In the genomic region with DNA sequence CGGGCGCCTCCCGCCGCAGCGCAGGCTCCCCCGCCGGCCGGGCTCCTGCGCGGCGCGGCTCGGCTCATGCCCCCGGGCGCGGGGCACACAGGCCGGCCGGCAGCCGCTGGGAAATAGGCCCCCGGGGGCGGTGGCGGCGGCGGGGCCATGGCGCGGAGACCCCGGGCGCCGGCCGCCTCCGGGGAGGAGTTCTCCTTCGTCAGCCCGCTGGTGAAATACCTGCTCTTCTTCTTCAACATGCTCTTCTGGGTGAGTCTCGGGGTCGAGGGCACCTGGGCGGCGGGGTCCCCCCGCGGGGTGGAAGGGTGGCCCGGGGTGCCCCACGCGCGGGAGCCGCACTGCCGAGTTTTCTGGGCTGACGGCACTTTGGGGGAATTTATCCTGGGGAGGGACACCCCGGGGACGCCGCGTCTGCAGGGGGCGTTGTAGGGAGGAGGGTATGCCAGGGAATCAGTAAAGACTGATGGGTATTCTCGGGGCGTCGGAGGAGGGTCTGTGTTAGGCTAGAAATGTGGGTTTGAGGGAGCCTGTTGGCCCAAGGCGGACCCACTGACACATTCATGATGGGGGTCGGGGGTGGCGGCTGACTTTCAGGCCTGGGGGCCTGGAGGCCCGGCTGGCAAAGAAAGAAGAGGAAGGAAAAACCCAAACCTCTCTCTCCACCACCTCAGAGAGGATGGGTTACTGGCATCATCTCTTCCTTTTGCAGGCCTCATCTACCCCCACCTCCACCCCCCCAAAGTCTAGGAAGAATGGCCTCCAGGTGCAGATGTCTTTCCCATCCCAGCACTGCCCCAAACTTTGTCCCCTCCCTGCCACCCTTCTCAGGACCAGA, we compare ENCODE assay signal across 8 cellular contexts. TPM values are rescaled to one million over a fixed set of nuclear protein-coding genes. Genes with fewer than 3 reads are reported as not detected.
DNase-seq lines count a peak whose midpoint lies in the region; ATAC-seq, FAIRE-seq and TF ChIP-seq lines count a peak whose summit lies in the region.

No MANE protein-coding gene starts in this region.

- H3K9me3 Mint-ChIP-seq in IgD-negative memory B cell: no peaks in the 10 kb centered on the region
- H3K9me3 Mint-ChIP-seq in activated naive CD4-positive, alpha-beta T cell treated with anti-CD3 and anti-CD28 coated beads, Interleukin-2, amount 50 U/mL, for 72 hours: no peaks in the 10 kb centered on the region

- peaks cover 59% of the 10 kb centered on the region for H3K27me3 ChIP-seq in AG04450 (ENCODE audit: control insufficient read depth, insufficient read depth, low read length)
- H3K27me3 ChIP-seq in right lobe of liver: no peaks in the 10 kb centered on the region
- H3K27me3 ChIP-seq in thyroid gland: no peaks in the 10 kb centered on the region

- POLR2A ChIA-PET in AG04450 (lab: Yijun Ruan, JAX): interaction anchor here (0.6 kb wide), 1 partner anchor 63 kb away, joined by 7 read pairs; no protein-coding TSS in a partner anchor

- peak; percentile 56 for FAIRE-seq in GM19239 (lab: Jason Lieb, UNC)

- H3K36me3 ChIP-seq in right lobe of liver: no peaks in the 10 kb centered on the region
- H3K36me3 ChIP-seq in thyroid gland: no peaks in the 10 kb centered on the region

- peak overlapping the region; percentile 79 to 99 (median 86) for H3K27ac Mint-ChIP-seq in IgD-negative memory B cell
- H3K27ac Mint-ChIP-seq in activated naive CD4-positive, alpha-beta T cell treated with anti-CD3 and anti-CD28 coated beads, Interleukin-2, amount 50 U/mL, for 72 hours: no peak overlapping the region

- 16% methylated on average over 5 of the region's 58 CpGs for WGBS in right lobe of liver (ENCODE audit: insufficient coverage, low coverage, low lambda C conversion rate, missing lambda C conversion rate)
- 17 to 21% methylated on average over 24 of the region's 58 CpGs for WGBS in thyroid gland, 2 donors

- TF ChIP-seq POLR2A in right lobe of liver (IDR thresholded peaks at IDR 0.05) (no peak), thyroid gland (IDR thresholded peaks at IDR 0.05) (no peak)

- peak; percentile 22; the same call in 1 of the 2 replicates for TF ChIP-seq CTCF in AG04450 (IDR thresholded peaks at IDR 0.05; ENCODE audit: low read depth, low read length)
- peak in 3 of 4 donors; percentile 14 to 21 (median 17) for TF ChIP-seq CTCF in right lobe of liver (IDR thresholded peaks at IDR 0.05)
- TF ChIP-seq CTCF in thyroid gland (IDR thresholded peaks at IDR 0.05): peak in 1 of 6 experiments; percentile 4

- peaks cover 4% of the 10 kb centered on the region for H3K36me3 Mint-ChIP-seq in IgD-negative memory B cell
- H3K36me3 Mint-ChIP-seq in activated naive CD4-positive, alpha-beta T cell treated with anti-CD3 and anti-CD28 coated beads, Interleukin-2, amount 50 U/mL, for 72 hours: no peaks in the 10 kb centered on the region

- H3K4me3 ChIP-seq in AG04450 (ENCODE audit: low read depth, low read length) (peak overlapping the region; percentile 36), right lobe of liver (peak overlapping the region; percentile 64 to 68 (median 64)), thyroid gland (replicated peaks in 1 of 3) (peak overlapping the region in 2 of 3 donors; percentile 9 to 37)

- H3K9me3 ChIP-seq in AG04450 (ENCODE audit: control insufficient read depth, insufficient read depth, low read length) (no peaks in the 10 kb centered on the region; the same call in 1 of the 2 replicates), right lobe of liver (no peaks in the 10 kb centered on the region), thyroid gland (no peaks in the 10 kb centered on the region)

- ATAC-seq in activated naive CD4-positive, alpha-beta T cell treated with anti-CD3 and anti-CD28 coated beads, Interleukin-2, amount 50 U/mL, for 72 hours: peak; percentile 6 to 10
- ATAC-seq in right lobe of liver: no peak

- DNase-seq in AG04450 (ENCODE audit: low read depth, low spot score): no peak
- DNase-seq in GM19239 (ENCODE audit: insufficient read length, low spot score): no peak
- DNase-seq in activated naive CD4-positive, alpha-beta T cell treated with anti-CD3 and anti-CD28 coated beads, Interleukin-2, amount 50 U/mL, for 72 hours (ENCODE audit: low spot score in 2 of 2): peak in 1 of 2 donors; percentile 13
- no peak for DNase-seq in right lobe of liver
- DNase-seq in thyroid gland: no peak
- no peak for DNase-seq in NCI-H1092 (lab: John Stamatoyannopoulos, UW)
- no peak for DNase-seq in T1000 (lab: John Stamatoyannopoulos, UW)

- intact Hi-C loops in right lobe of liver (cut with DNase I): no loop called here
- intact Hi-C loops in thyroid gland (cut with DNase I): no loop called here

- H3K27ac ChIP-seq in AG04450 (ENCODE audit: low read depth, low read length): no peak overlapping the region
- H3K27ac ChIP-seq in right lobe of liver: no peak overlapping the region
- H3K27ac ChIP-seq in thyroid gland: no peak overlapping the region

- no peaks in the 10 kb centered on the region for H3K27me3 Mint-ChIP-seq in IgD-negative memory B cell

- peaks cover 37 to 52% (median 50%) of the 10 kb centered on the region in 3 donors for H3K4me1 Mint-ChIP-seq in IgD-negative memory B cell

- CTCF ChIA-PET in AG04450 (lab: Charles Lee): interaction anchor here (1.7 to 3.1 kb wide), 2 partner anchors 18 to 19 kb away, joined by 8 to 17 read pairs; no protein-coding TSS in a partner anchor

- H3K4me1 ChIP-seq in right lobe of liver (peaks cover 0 to 5% (median 3%) of the 10 kb centered on the region in 4 donors), thyroid gland (peaks cover 0 to 7% of the 10 kb centered on the region in 2 donors)

- H3K4me3 Mint-ChIP-seq in IgD-negative memory B cell: peak overlapping the region; percentile 93 to 98 (median 96)

RNA-seq across cellular contexts. Expression of gene TSPAN33, which starts 0.5 kb away (rescaled TPM):
- polyA plus RNA-seq in AG04450 (2011; rRNA removed) (0.73 and 0.88 TPM in 2 replicates), IgD-negative memory B cell (55.0 TPM)
- polyA minus RNA-seq in AG04450 (2011; rRNA and poly(A)+ RNA removed): 0.69 and 1.1 TPM in 2 replicates
- total RNA-seq in activated naive CD4-positive, alpha-beta T cell treated with anti-CD3 and anti-CD28 coated beads, Interleukin-2, amount 50 U/mL, for 72 hours: 1 to 10 TPM; 4.2 to 8.1 TPM
- total RNA-seq in right lobe of liver (10 to 100 TPM in 5 of 6 experiments, 1 to 10 TPM in 1; 9.0 to 34.1 (median 23.2) TPM), thyroid gland (10 to 100 TPM in 2 of 4 donors, 1 to 10 TPM in 2; 5.0 to 20.4 (median 10.4) TPM)

RNA-seq across cellular contexts. Expression of gene SMO, which starts 43.4 kb away (rescaled TPM):
- polyA plus RNA-seq in AG04450 (2011; rRNA removed) (20.8 and 26.5 TPM in 2 replicates), IgD-negative memory B cell (0.36 TPM)
- polyA minus RNA-seq in AG04450 (2011; rRNA and poly(A)+ RNA removed): 65.5 and 79.7 TPM in 2 replicates
- under 1 TPM; 0.07 to 0.84 TPM for total RNA-seq in activated naive CD4-positive, alpha-beta T cell treated with anti-CD3 and anti-CD28 coated beads, Interleukin-2, amount 50 U/mL, for 72 hours
- total RNA-seq in right lobe of liver (10 to 100 TPM in 4 of 6 experiments, 1 to 10 TPM in 2; 6.4 to 21.2 (median 12.1) TPM), thyroid gland (10 to 100 TPM; 10.5 to 17.4 (median 14.7) TPM)

Comparison
In these comparisons a context has a peak if more than half of its experiments do, and no peak if none do; other contexts are left out.
1. H3K27ac Mint-ChIP-seq: peak in IgD-negative memory B cell (3 of 3); none in activated naive CD4-positive, alpha-beta T cell treated with anti-CD3 and anti-CD28 coated beads, Interleukin-2, amount 50 U/mL, for 72 hours (0 of 2).
2. ATAC-seq: peak in activated naive CD4-positive, alpha-beta T cell treated with anti-CD3 and anti-CD28 coated beads, Interleukin-2, amount 50 U/mL, for 72 hours (2 of 2); none in right lobe of liver (0 of 4).
3. RNA of gene SMO, which starts 43.4 kb away (total RNA-seq): 10.5 to 17.4 TPM in thyroid gland and 6.4 to 21.2 TPM in right lobe of liver; 0.07 to 0.84 TPM in activated naive CD4-positive, alpha-beta T cell treated with anti-CD3 and anti-CD28 coated beads, Interleukin-2, amount 50 U/mL, for 72 hours; every median in the first group is over 4 times any median in the second.
4. Peak in every context shown above with its lines, with median percentiles within 50 percentile points of each other: H3K4me3 ChIP-seq.